ENCODE assay signal across 28 cellular contexts in genomic region chr14:76126066-76126465, GRCh38.
"Had no signal": no experiment of that assay in that cellular context is flagged by ENCODE, and none has a peak within 500 bp of the region (broad histone marks: within the 10 kb centered on the region; RNA-seq: fewer than 3 reads in every experiment).

No MANE protein-coding gene starts in this region.

- DNase-seq: activated CD4-positive, alpha-beta memory T cell treated with anti-CD3 and anti-CD28 coated beads, Interleukin-2, amount 10 ng/mL, durations not matched to agents 7 days and 5 days; activated CD4-positive, alpha-beta T cell treated with anti-CD3 and anti-CD28 coated beads for 48 hours; activated CD8-positive, alpha-beta memory T cell treated with anti-CD3 and anti-CD28 coated beads, Interleukin-2, amount 50 U/mL, for 48 hours; activated gamma-delta T cell; activated naive CD4-positive, alpha-beta T cell treated with anti-CD3 and anti-CD28 coated beads, Interleukin-2, amount 10 ng/mL, durations not matched to agents 7 days and 5 days; activated naive CD8-positive, alpha-beta T cell treated with anti-CD3 and anti-CD28 coated beads, Interleukin-2, amount 10 ng/mL, durations not matched to agents 7 days and 5 days; activated T-cell treated with anti-CD3 and anti-CD28 coated beads, Interleukin-2, amount 50 U/mL, for 24 hours; cortex of kidney; effector memory CD8-positive, alpha-beta T cell; head of caudate nucleus; hippocampal formation; left cardiac atrium; left ventricle myocardium superior; mucosa of descending colon; stimulated activated CD4-positive, alpha-beta T cell treated with anti-CD3 and anti-CD28 coated beads, Interleukin-12 subunit alpha, Interleukin-12 subunit beta, amount 100 ng/mL, for 4 hours; stimulated activated CD4-positive, alpha-beta T cell treated with anti-CD3 and anti-CD28 coated beads, Interleukin-4, amount 100 ng/mL, for 1 hour; stimulated activated naive CD8-positive, alpha-beta T cell treated with anti-CD3 and anti-CD28 coated beads, Interleukin-15, amount 100 ng/mL, for 72 hours; substantia nigra; WERI-Rb-1 had no signal

- H3K27me3 ChIP-seq: ascending aorta had no signal

- ATAC-seq: activated CD4-positive, CD25-positive, alpha-beta regulatory T cell treated with anti-CD3 and anti-CD28 coated beads, Interleukin-2, amount 50 U/mL, for 24 hours; effector memory CD8-positive, alpha-beta T cell; gastroesophageal sphincter; left cardiac atrium; left ventricle myocardium superior; mucosa of descending colon; natural killer cell treated with Interleukin-12 subunit alpha and Interleukin-12 subunit beta and Interleukin-15 and Interleukin-18, amount 100 ng/mL, for 72 hours; sciatic nerve; stimulated activated naive CD8-positive, alpha-beta T cell treated with anti-CD3 and anti-CD28 coated beads, Interleukin-15, amount 100 ng/mL, for 72 hours had no signal

- H3K36me3 ChIP-seq: ascending aorta, gastroesophageal sphincter, WERI-Rb-1 had no signal

- H3K4me1 ChIP-seq: ascending aorta, gastroesophageal sphincter had no signal

- H3K9me3 ChIP-seq: ascending aorta, gastroesophageal sphincter, mucosa of descending colon had no signal

- FAIRE-seq: endothelial cell of umbilical vein, keratinocyte, TTC549 had no signal

- H3K4me3 ChIP-seq: ascending aorta, gastroesophageal sphincter, mucosa of descending colon, skin epidermis had no signal
